Comparison of ENCODE assay signal across 33 cellular contexts in the genomic region with DNA sequence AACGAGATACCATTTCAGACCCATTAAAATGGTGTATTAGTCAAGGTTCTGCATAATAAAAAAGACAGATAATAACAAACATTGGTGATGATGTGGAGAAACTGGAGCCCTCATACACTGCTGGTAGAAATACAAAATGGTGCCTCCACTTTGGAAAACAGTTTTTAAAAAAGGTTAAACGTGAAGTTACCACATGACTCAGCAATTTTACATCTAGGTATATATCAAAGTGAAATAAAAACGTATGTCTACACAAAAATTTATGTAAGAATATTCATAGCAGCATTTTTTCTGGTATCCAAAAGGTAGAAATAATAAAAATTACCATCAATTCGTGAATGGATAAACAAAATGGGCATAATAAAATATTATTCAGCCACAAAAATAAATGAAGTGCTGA.
"Had no signal": no experiment of that assay in that cellular context is flagged by ENCODE, and none has a peak within 500 bp of the region (broad histone marks: within the 10 kb centered on the region; RNA-seq: fewer than 3 reads in every experiment).

No MANE protein-coding gene starts in this region.

- H3K9me3 ChIP-seq: neutrophil, ovary, psoas muscle, spleen, stomach, thoracic aorta, thyroid gland, tibial nerve, upper lobe of left lung, vagina had no signal

- H3K4me2 ChIP-seq: neural progenitor cell, smooth muscle cell had no signal

- FAIRE-seq: urothelium cell line had no signal

- H3K9ac ChIP-seq: neural progenitor cell, parathyroid adenoma had no signal

- DNase-seq: naive B cell; naive thymus-derived CD8-positive, alpha-beta T cell; nephron progenitor cell; nucleus accumbens; ovary; posterior cingulate gyrus; psoas muscle; right cardiac atrium; spleen; stimulated activated CD4-positive, alpha-beta T cell treated with anti-CD3 and anti-CD28 coated beads, Interleukin-12 subunit alpha, Interleukin-12 subunit beta, amount 100 ng/mL, for 4 hours; stimulated activated CD4-positive, alpha-beta T cell treated with anti-CD3 and anti-CD28 coated beads, Interleukin-1b, Interleukin-23, amount 100 ng/mL, for 48 hours; stimulated activated CD4-positive, alpha-beta T cell treated with anti-CD3 and anti-CD28 coated beads, Interleukin-4, amount 100 ng/mL, for 1 hour; stimulated activated CD4-positive, alpha-beta T cell treated with anti-CD3 and anti-CD28 coated beads, Interleukin-4, amount 100 ng/mL, for 4 hours; stimulated activated CD8-positive, alpha-beta memory T cell treated with anti-CD3 and anti-CD28 coated beads, Interleukin-4, amount 100 ng/mL, for 48 hours; stimulated activated naive B cell treated with anti-CD40 and anti-IgM and Interleukin-4, amounts not matched to agents 10 μg/mL and 1 μg/mL and 100 μg/mL, for 72 hours; stimulated activated naive CD4-positive, alpha-beta T cell treated with Interleukin-2 at 50 U/mL for 16 hours; stomach; thyroid gland; trophoblast cell; upper lobe of left lung had no signal

- H3K36me3 Mint-ChIP-seq: naive B cell; naive thymus-derived CD8-positive, alpha-beta T cell; natural killer cell treated with Interleukin-12 subunit alpha and Interleukin-12 subunit beta and Interleukin-15 and Interleukin-18, amount 100 ng/mL, for 72 hours; neural progenitor cell had no signal

- H3K27ac Mint-ChIP-seq: naive B cell; naive thymus-derived CD8-positive, alpha-beta T cell; natural killer cell treated with Interleukin-12 subunit alpha and Interleukin-12 subunit beta and Interleukin-15 and Interleukin-18, amount 100 ng/mL, for 72 hours; nephron progenitor cell; neural progenitor cell; progenitor cell of endocrine pancreas; stimulated activated naive CD8-positive, alpha-beta T cell treated with anti-CD3 and anti-CD28 coated beads, Interleukin-15, Interleukin-2, amounts not matched to agents 100 ng/mL and 50 ng/mL, for 24 hours had no signal

- H2AFZ ChIP-seq: neural progenitor cell, parathyroid adenoma had no signal

- H3K9me3 Mint-ChIP-seq: naive thymus-derived CD8-positive, alpha-beta T cell; natural killer cell treated with Interleukin-12 subunit alpha and Interleukin-12 subunit beta and Interleukin-15 and Interleukin-18, amount 100 ng/mL, for 72 hours; nephron progenitor cell; stimulated activated naive CD8-positive, alpha-beta T cell treated with anti-CD3 and anti-CD28 coated beads, Interleukin-15, Interleukin-2, amounts not matched to agents 100 ng/mL and 50 ng/mL, for 24 hours had no signal

- H3K27me3 ChIP-seq: neural progenitor cell, neutrophil, ovary, spleen, stomach, thyroid gland, tibial nerve, upper lobe of left lung, vagina had no signal

- H3K4me3 Mint-ChIP-seq: naive B cell; naive thymus-derived CD8-positive, alpha-beta T cell; natural killer cell treated with Interleukin-12 subunit alpha and Interleukin-12 subunit beta and Interleukin-15 and Interleukin-18, amount 100 ng/mL, for 72 hours; nephron progenitor cell; neural progenitor cell; stimulated activated naive B cell treated with anti-CD40 and anti-IgM and Interleukin-4, amounts not matched to agents 10 μg/mL and 1 μg/mL and 100 μg/mL, for 72 hours; stimulated activated naive CD8-positive, alpha-beta T cell treated with anti-CD3 and anti-CD28 coated beads, Interleukin-15, Interleukin-2, amounts not matched to agents 100 ng/mL and 50 ng/mL, for 24 hours had no signal

- H3K4me3 ChIP-seq: neural progenitor cell, ovary, psoas muscle, skin epidermis, smooth muscle cell, spleen, stomach, thoracic aorta, thyroid gland, tibial nerve, upper lobe of left lung, vagina had no signal

- H3K4me1 Mint-ChIP-seq: nephron progenitor cell, neural progenitor cell had no signal

- H3K27me3 Mint-ChIP-seq: naive B cell; stimulated activated naive B cell treated with anti-CD40 and anti-IgM and Interleukin-4, amounts not matched to agents 10 μg/mL and 1 μg/mL and 100 μg/mL, for 72 hours; stimulated activated naive CD8-positive, alpha-beta T cell treated with anti-CD3 and anti-CD28 coated beads, Interleukin-15, Interleukin-2, amounts not matched to agents 100 ng/mL and 50 ng/mL, for 24 hours had no signal

- H3K36me3 ChIP-seq: neural progenitor cell, neutrophil, ovary, spleen, stomach, thoracic aorta, thyroid gland, tibial nerve, upper lobe of left lung, vagina had no signal

- H3K79me2 ChIP-seq: parathyroid adenoma had no signal

- H3K4me1 ChIP-seq: neural progenitor cell, parathyroid adenoma, psoas muscle, stomach, thyroid gland, tibial nerve, upper lobe of left lung had no signal

- H3K27ac ChIP-seq: neural progenitor cell, neutrophil, ovary, parathyroid adenoma, psoas muscle, skin epidermis, spleen, stomach, thoracic aorta, thyroid gland, tibial nerve, upper lobe of left lung, vagina had no signal

- ATAC-seq: naive thymus-derived CD8-positive, alpha-beta T cell; natural killer cell treated with Interleukin-12 subunit alpha and Interleukin-12 subunit beta and Interleukin-15 and Interleukin-18, amount 100 ng/mL, for 72 hours; psoas muscle; right cardiac atrium; sciatic nerve; stimulated activated naive B cell treated with anti-CD40 and anti-IgM and Interleukin-4, amounts not matched to agents 10 μg/mL and 1 μg/mL and 100 μg/mL, for 72 hours had no signal
